ENCODE assay signal across 9 cellular contexts in the genomic region with DNA sequence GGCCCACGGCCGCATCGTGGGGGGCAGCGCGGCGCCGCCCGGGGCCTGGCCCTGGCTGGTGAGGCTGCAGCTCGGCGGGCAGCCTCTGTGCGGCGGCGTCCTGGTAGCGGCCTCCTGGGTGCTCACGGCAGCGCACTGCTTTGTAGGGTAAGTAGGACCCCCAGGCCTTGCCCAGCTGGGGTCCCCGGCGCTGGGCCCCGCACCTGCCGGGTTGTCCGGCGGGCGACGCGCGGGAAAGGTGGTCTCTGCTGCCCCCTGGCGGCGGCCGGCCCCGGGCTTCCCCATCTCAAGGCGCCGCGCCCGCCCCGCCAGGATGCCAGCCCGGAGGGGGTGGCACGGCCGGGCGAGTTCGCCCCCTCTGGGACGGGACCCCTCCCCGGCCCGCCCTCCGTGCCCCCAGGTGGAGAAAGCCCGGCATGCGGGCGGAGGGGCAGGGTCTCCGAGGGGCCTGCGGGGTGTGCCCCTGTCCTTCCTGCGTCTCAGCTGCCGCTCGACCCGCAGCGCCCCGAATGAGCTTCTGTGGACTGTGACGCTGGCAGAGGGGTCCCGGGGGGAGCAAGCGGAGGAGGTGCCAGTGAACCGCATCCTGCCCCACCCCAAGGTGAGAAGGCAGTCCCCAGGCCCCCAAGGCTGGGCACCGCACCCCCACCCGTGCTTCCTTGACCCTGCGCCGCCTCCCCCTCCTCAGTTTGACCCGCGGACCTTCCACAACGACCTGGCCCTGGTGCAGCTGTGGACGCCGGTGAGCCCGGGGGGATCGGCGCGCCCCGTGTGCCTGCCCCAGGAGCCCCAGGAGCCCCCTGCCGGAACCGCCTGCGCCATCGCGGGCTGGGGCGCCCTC. TPM values are rescaled to one million over a fixed set of nuclear protein-coding genes. Genes with fewer than 3 reads are reported as not detected.
A peak's percentile ranks its signal among the peaks of the same experiment; 100 is the strongest.
DNase-seq lines count a peak whose midpoint lies in the region; ATAC-seq and TF ChIP-seq lines count a peak whose summit lies in the region.
"Had no signal": no experiment of that assay in that cellular context is flagged by ENCODE, and none has a peak within 500 bp of the region (broad histone marks: within the 10 kb centered on the region; RNA-seq: fewer than 3 reads in every experiment).

No MANE protein-coding gene starts in this region.

- H3K4me3 ChIP-seq in left lung = no peak overlapping the region

- H3K27me3 ChIP-seq in left lung = peaks cover 45 to 86% of the 10 kb centered on the region in 2 donors

- no peaks in the 10 kb centered on the region for H3K9me3 ChIP-seq in left lung

- POLR2A ChIA-PET in MCF 10A (lab: Yijun Ruan, JAX) = no interaction called here

- H3K27ac Mint-ChIP-seq in MCF 10A (ENCODE audit: low read depth, unreplicated experiment) = no peak overlapping the region

- CTCF ChIA-PET in MCF 10A (lab: Yijun Ruan, JAX) = interaction anchor here (0.5 to 2.5 kb wide), 12 partner anchors 9 to 95 kb away, joined by 3 to 17 read pairs (median 3); no protein-coding TSS in a partner anchor

- no peak overlapping the region for H3K4me3 Mint-ChIP-seq in MCF 10A (ENCODE audit: unreplicated experiment)

- TF ChIP-seq CTCF in AG09319 (IDR thresholded peaks at IDR 0.05; ENCODE audit: low read depth, low read length) (peak; percentile 38), MCF 10A (IDR thresholded peaks at IDR 0.05; ENCODE audit: unreplicated experiment) (peak; percentile 90), left lung (IDR thresholded peaks at IDR 0.05) (peak; percentile 87 to 95)

- H3K27ac ChIP-seq in left lung = no peak overlapping the region

- peaks cover 12 to 28% of the 10 kb centered on the region in 2 donors for H3K4me1 ChIP-seq in left lung

- BruUV-seq in MCF 10A (replicated peaks; lab: Mats Ljungman, UMichigan) = no TSS peak

- intact Hi-C loops in MCF 10A (cut with micrococcal nuclease) (loop anchor here (1.0 kb wide), 1 partner anchor 78 kb away; no protein-coding TSS in a partner anchor), left lung (cut with DNase I) (loop anchor here in 1 of 2 donors (5.0 to 10.0 kb wide), 2 partner anchors 70 to 617 kb away; no protein-coding TSS in a partner anchor)

- ATAC-seq in GM21423 (IDR thresholded peaks at IDR 0.05; ENCODE audit: unreplicated experiment) = peak; percentile 60
- ATAC-seq in left lung = peak; percentile 81
- no peak for ATAC-seq in HG02623 (IDR thresholded peaks at IDR 0.05; ENCODE audit: unreplicated experiment)

- peaks cover 11% of the 10 kb centered on the region for H3K27me3 Mint-ChIP-seq in MCF 10A (ENCODE audit: insufficient read depth, unreplicated experiment)

- no peaks in the 10 kb centered on the region for H3K9me3 Mint-ChIP-seq in MCF 10A (ENCODE audit: unreplicated experiment)

- H3K4me1 Mint-ChIP-seq in MCF 10A (ENCODE audit: insufficient read depth, unreplicated experiment) = no peaks in the 10 kb centered on the region

- no peak for DNase-seq in AG09319 (ENCODE audit: extremely low read depth, low read depth)
- DNase-seq in UCSD-AML1 (lab: John Stamatoyannopoulos, UW; ENCODE audit: unreplicated experiment) = peak; percentile 50
- peak; percentile 38 for DNase-seq in MCF 10A (ENCODE audit: unreplicated experiment)
- peak in 1 of 2 donors; percentile 93 for DNase-seq in left lung
- peak in 2 of 3 donors; percentile 46 to 65 for DNase-seq in stimulated activated CD4-positive, alpha-beta T cell treated with anti-CD3 and anti-CD28 coated beads, TNF-alpha, amount 100 ng/mL, for 48 hours (ENCODE audit: low read depth in 3 of 3)
- DNase-seq in ureter (ENCODE audit: low spot score) = no peak

- H3K36me3 Mint-ChIP-seq in MCF 10A (ENCODE audit: insufficient read depth, unreplicated experiment) = no peaks in the 10 kb centered on the region

- H3K36me3 ChIP-seq in left lung = no peaks in the 10 kb centered on the region

RNA-seq across cellular contexts. Expression of gene PRSS56, which starts 2.0 kb away (rescaled TPM):
- total RNA-seq in MCF 10A (2022) (not detected in 2 replicates), left lung (not detected), ureter (not detected)
- total RNA-seq: pulmonary artery endothelial cell had no signal

RNA-seq across cellular contexts. Expression of gene CHRND, which starts 3.7 kb away (rescaled TPM):
- not detected in 2 replicates for total RNA-seq in MCF 10A (2022)
- total RNA-seq in left lung = not detected
- not detected for total RNA-seq in ureter
- total RNA-seq: pulmonary artery endothelial cell had no signal

RNA-seq across cellular contexts. Expression of gene CHRNG, which starts 17.3 kb away (rescaled TPM):
- total RNA-seq in MCF 10A (2022) (not detected in 2 replicates), left lung (not detected), ureter (not detected)
- total RNA-seq: pulmonary artery endothelial cell had no signal

RNA-seq across cellular contexts. Expression of gene TIGD1, which starts 28.1 kb away (rescaled TPM):
- total RNA-seq in MCF 10A (2022) = 4.9 and 5.2 TPM in 2 replicates
- total RNA-seq in left lung = 1 to 10 TPM; 3.7 to 3.8 TPM
- total RNA-seq in ureter = 7.9 TPM

RNA-seq across cellular contexts. Expression of gene EIF4E2, which starts 28.3 kb away (rescaled TPM):
- total RNA-seq in MCF 10A (2022) (51.7 and 52.8 TPM in 2 replicates), left lung (10 to 100 TPM; 67.4 to 71.1 TPM), ureter (49.1 TPM)

Comparison
In these comparisons a context has a peak if more than half of its experiments do, and no peak if none do; other contexts are left out.
1. DNase-seq: peak in UCSD-AML1 (single experiment), MCF 10A (single experiment) and stimulated activated CD4-positive, alpha-beta T cell treated with anti-CD3 and anti-CD28 coated beads, TNF-alpha, amount 100 ng/mL, for 48 hours (2 of 3); none in AG09319 (single experiment) and ureter (single experiment).
2. CTCF ChIP-seq: peak in every context shown above with its lines; median percentile 91 in left lung; 90 in MCF 10A; 38 in AG09319.